Comparison of ENCODE assay signal across 9 cellular contexts in the genomic region with DNA sequence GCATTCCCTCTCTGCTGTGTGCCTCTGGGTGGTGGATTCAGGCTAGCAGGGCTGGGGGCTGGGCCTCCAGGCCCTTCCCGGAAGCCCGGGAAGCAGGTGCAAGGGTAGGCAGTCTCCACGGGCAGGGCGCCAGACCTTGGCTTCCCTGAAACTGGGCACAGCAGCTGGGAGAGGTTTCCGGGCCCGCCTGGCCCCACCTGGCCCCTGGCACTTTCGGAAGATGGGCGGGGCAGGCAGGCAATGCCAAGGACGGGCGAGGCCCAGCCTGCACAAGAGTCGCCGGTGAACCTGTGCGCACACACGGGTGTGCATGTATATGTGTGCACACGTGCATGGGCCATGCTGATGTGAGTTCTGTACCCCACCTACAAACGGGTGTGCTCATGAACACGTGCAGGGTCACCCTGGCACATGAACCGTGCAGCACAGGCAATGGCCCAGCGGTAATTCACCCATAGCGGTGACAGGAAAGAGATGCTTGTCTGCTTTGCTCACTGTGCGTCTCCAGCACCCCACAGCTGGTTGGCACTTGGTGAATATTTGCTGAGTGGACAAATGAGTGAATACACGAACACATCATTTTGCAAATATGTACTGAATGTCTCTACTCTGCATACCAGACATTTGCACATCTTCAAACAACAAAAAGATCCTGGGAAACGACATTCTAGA.
A peak's percentile ranks its signal among the peaks of the same experiment; 100 is the strongest.
DNase-seq lines count a peak whose midpoint lies in the region; TF ChIP-seq lines count a peak whose summit lies in the region.
"Had no signal": no experiment of that assay in that cellular context is flagged by ENCODE, and none has a peak within 500 bp of the region (broad histone marks: within the 10 kb centered on the region; RNA-seq: fewer than 3 reads in every experiment).

No MANE protein-coding gene starts in this region.

- peak overlapping the region; percentile 92 for H3K4me2 ChIP-seq in KMS-11

- H3K27ac ChIP-seq in KMS-11: peak overlapping the region; percentile 58
- H3K27ac ChIP-seq in effector memory CD4-positive, alpha-beta T cell (ENCODE audit: insufficient read depth, low read length, poor library complexity, severe bottlenecking): no peak overlapping the region

- peak overlapping the region; percentile 35; the same call in 1 of the 2 replicates for H3K9ac ChIP-seq in KMS-11

- H3K36me3 ChIP-seq in KMS-11 (ENCODE audit: insufficient read depth): no peaks in the 10 kb centered on the region
- no peaks in the 10 kb centered on the region for H3K36me3 ChIP-seq in effector memory CD4-positive, alpha-beta T cell (ENCODE audit: control insufficient read depth, insufficient read depth, low read length)

- H3K9me3 ChIP-seq in effector memory CD4-positive, alpha-beta T cell (ENCODE audit: control insufficient read depth, low read length): no peaks in the 10 kb centered on the region

- H2AFZ ChIP-seq in KMS-11 (ENCODE audit: low read depth): peak overlapping the region; percentile 73

- H3K4me3 ChIP-seq in KMS-11 (IDR thresholded peaks at IDR 0.05; ENCODE audit: insufficient read depth, low read depth, low read length): no peak overlapping the region
- H3K4me3 ChIP-seq in effector memory CD4-positive, alpha-beta T cell (ENCODE audit: insufficient read depth, low read depth, low read length, poor library complexity, severe bottlenecking): no peak overlapping the region

- H3K4me1 ChIP-seq in KMS-11 (ENCODE audit: low read depth, poor library complexity, severe bottlenecking): peaks cover 55% of the 10 kb centered on the region
- H3K4me1 ChIP-seq in effector memory CD4-positive, alpha-beta T cell (ENCODE audit: control insufficient read depth, insufficient read depth, low read length, poor library complexity, severe bottlenecking): peaks cover 28% of the 10 kb centered on the region

- H3K79me2 ChIP-seq in KMS-11 (ENCODE audit: insufficient read depth, low read depth): no peaks in the 10 kb centered on the region

- DNase-seq in AG08395 (ENCODE audit: low spot score) (peak; percentile 79), SW480 (ENCODE audit: low spot score) (peak; percentile 62), left kidney (ENCODE audit: low read depth, low spot score) (peak; percentile 27), SKM-1 treated with dmso at 0.1 percent for 144 hours (lab: John Stamatoyannopoulos, UW; ENCODE audit: unreplicated experiment) (no peak), midbrain (lab: John Stamatoyannopoulos, UW) (no peak), SIG-M5 (lab: John Stamatoyannopoulos, UW) (no peak)
- DNase-seq in effector memory CD4-positive, alpha-beta T cell: no peak
- DNase-seq: stimulated activated CD4-positive, alpha-beta T cell treated with anti-CD3 and anti-CD28 coated beads, Interleukin-2, amount 100 ng/mL, for 48 hours had no signal

- H4K20me1 ChIP-seq in KMS-11 (ENCODE audit: insufficient read depth): no peaks in the 10 kb centered on the region

- H3K27me3 ChIP-seq in KMS-11 (ENCODE audit: insufficient read depth, low read depth): 0 out of 2 replicates have a peak, but pooled peaks cover 3% of the 10 kb centered on the region
- no peaks in the 10 kb centered on the region for H3K27me3 ChIP-seq in effector memory CD4-positive, alpha-beta T cell (replicated peaks; ENCODE audit: control insufficient read depth, insufficient read depth, low read length, poor library complexity, severe bottlenecking)

- TF ChIP-seq CTCF in KMS-11 (conservative IDR thresholded peaks at IDR 0.05; ENCODE audit: low read depth, low read length): no peak

Comparison
In these comparisons a context has a peak if more than half of its experiments do, and no peak if none do; other contexts are left out.
1. DNase-seq: peak in AG08395 (single experiment), SW480 (single experiment) and left kidney (single experiment); none in SKM-1 treated with dmso at 0.1 percent for 144 hours (single experiment), effector memory CD4-positive, alpha-beta T cell (0 of 3), midbrain (single experiment) and SIG-M5 (single experiment).